In the genomic region with DNA sequence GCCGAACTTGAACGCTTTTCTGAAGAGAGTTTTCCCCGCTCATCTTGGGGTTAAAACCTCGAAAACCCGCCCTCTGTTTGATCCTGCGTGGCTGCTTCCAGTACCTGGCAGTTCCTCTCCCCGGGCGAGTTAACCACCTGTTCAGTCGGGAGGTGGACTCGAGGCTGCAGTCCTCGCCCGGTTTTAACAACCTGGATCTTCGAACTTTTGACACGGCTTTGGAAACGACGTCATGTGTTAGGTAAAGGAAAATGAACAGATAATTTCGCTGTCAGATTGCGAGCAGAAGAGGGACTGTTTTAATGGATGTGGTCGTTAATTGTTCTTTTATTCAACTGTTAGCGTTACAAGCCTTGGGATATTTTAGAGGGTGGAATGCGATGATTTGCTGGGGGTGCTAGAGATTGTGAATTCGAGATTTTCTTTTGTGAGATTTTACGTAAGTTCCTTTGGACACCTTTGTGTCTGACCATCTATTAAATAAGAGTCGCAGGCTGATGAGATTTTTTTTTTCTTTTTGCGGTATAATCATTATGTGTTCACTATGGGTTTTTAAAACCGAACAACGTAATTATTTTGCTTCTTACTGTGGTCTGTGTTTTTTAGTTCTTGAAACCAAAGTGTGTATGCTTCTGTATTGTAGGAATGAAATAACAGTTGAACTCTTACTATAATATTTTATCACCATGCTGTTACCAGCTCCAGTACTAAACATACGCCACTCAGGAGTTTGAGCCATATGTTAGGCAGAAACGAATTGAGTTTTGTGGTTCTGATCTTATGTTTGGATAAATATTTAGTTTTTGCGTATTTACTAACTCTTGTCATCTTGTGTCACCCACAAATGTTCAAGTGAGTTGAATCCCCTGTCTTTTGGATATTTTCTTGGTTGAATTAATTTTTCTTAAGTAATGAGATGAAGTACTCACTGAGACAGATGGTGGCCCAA, we compare ENCODE assay signal across 8 cellular contexts. TPM values are rescaled to one million over a fixed set of nuclear protein-coding genes. Genes with fewer than 3 reads are reported as not detected.
A peak's percentile ranks its signal among the peaks of the same experiment; 100 is the strongest.
DNase-seq lines count a peak whose midpoint lies in the region; ATAC-seq, FAIRE-seq and TF ChIP-seq lines count a peak whose summit lies in the region.

No MANE protein-coding gene starts in this region.

- H3K79me2 ChIP-seq in Loucy (ENCODE audit: insufficient read depth, low read length) = peaks cover 54% of the 10 kb centered on the region

- H3K4me3 Mint-ChIP-seq in activated naive CD8-positive, alpha-beta T cell treated with anti-CD3 and anti-CD28 coated beads for 36 hours = peak overlapping the region; percentile 98

- H3K4me1 ChIP-seq in Loucy (ENCODE audit: insufficient read depth, low read length, poor library complexity, severe bottlenecking) = peaks cover 52% of the 10 kb centered on the region
- peaks cover 0 to 28% of the 10 kb centered on the region in 2 donors for H3K4me1 ChIP-seq in right atrium auricular region
- H3K4me1 ChIP-seq in rectal smooth muscle tissue (ENCODE audit: control insufficient read depth, insufficient read depth, low read length) = peaks cover 12% of the 10 kb centered on the region

- no peak for TF ChIP-seq CTCF in D721Med (IDR thresholded peaks at IDR 0.05; ENCODE audit: insufficient read depth, missing control alignments)
- TF ChIP-seq CTCF in Loucy (conservative IDR thresholded peaks at IDR 0.05; ENCODE audit: low read length) = no peak
- no peak for TF ChIP-seq CTCF in right atrium auricular region (IDR thresholded peaks at IDR 0.05)

- peaks cover 46% of the 10 kb centered on the region for H3K36me3 Mint-ChIP-seq in activated naive CD8-positive, alpha-beta T cell treated with anti-CD3 and anti-CD28 coated beads for 36 hours

- H3K4me1 Mint-ChIP-seq in activated naive CD8-positive, alpha-beta T cell treated with anti-CD3 and anti-CD28 coated beads for 36 hours = peaks cover 43% of the 10 kb centered on the region

- H3K4me2 ChIP-seq in Loucy (ENCODE audit: low read depth, low read length, poor library complexity, severe bottlenecking) = peak overlapping the region; percentile 92

- DNase-seq in D721Med (ENCODE audit: insufficient read length, low spot score) (no peak), right atrium auricular region (ENCODE audit: low spot score) (peak; percentile 60), COLO668 (lab: John Stamatoyannopoulos, UW; ENCODE audit: unreplicated experiment) (no peak)
- DNase-seq in activated naive CD8-positive, alpha-beta T cell treated with anti-CD3 and anti-CD28 coated beads for 36 hours = no peak

- H4K20me1 ChIP-seq in Loucy (ENCODE audit: insufficient read depth, low read length, poor library complexity, severe bottlenecking) = peaks cover 43% of the 10 kb centered on the region

- H3K27ac ChIP-seq in right atrium auricular region = peak overlapping the region; percentile 98 to 100
- H3K27ac ChIP-seq in rectal smooth muscle tissue (ENCODE audit: low read depth, low read length) = peak overlapping the region; percentile 99

- H3K36me3 ChIP-seq in Loucy (ENCODE audit: insufficient read depth, low read length) = no peaks in the 10 kb centered on the region
- H3K36me3 ChIP-seq in right atrium auricular region = no peaks in the 10 kb centered on the region
- H3K36me3 ChIP-seq in rectal smooth muscle tissue (ENCODE audit: control insufficient read depth, insufficient read depth, low read length) = no peaks in the 10 kb centered on the region

- peak overlapping the region; percentile 89 for H3K4me3 ChIP-seq in Loucy (ENCODE audit: low read length, poor library complexity, severe bottlenecking)
- H3K4me3 ChIP-seq in right atrium auricular region = peak overlapping the region; percentile 76 to 81
- H3K4me3 ChIP-seq in rectal smooth muscle tissue (ENCODE audit: low read length) = peak overlapping the region; percentile 85

- peak overlapping the region; percentile 68; the same call in 1 of the 2 replicates for H2AFZ ChIP-seq in Loucy (ENCODE audit: low read length)

- H3K9ac ChIP-seq in Loucy (ENCODE audit: low read depth, low read length, poor library complexity, severe bottlenecking) (peak overlapping the region; percentile 89), rectal smooth muscle tissue (ENCODE audit: low read length) (peak overlapping the region; percentile 89)

- H3K9me2 ChIP-seq in Loucy (replicated peaks; ENCODE audit: low read depth, low read length) = no peaks in the 10 kb centered on the region

- FAIRE-seq in D721Med (lab: Jason Lieb, UNC) = peak; percentile 61

- H3K27me3 ChIP-seq in Loucy (ENCODE audit: insufficient read depth, low read length, poor library complexity, severe bottlenecking) (no peaks in the 10 kb centered on the region), right atrium auricular region (no peaks in the 10 kb centered on the region), rectal smooth muscle tissue (ENCODE audit: control insufficient read depth, insufficient read depth, low read length) (no peaks in the 10 kb centered on the region)

- ATAC-seq in GM19455 (IDR thresholded peaks at IDR 0.05; ENCODE audit: unreplicated experiment) (peak; percentile 5), HG02763 (IDR thresholded peaks at IDR 0.05; ENCODE audit: unreplicated experiment) (no peak)

- H3K27me3 Mint-ChIP-seq in activated naive CD8-positive, alpha-beta T cell treated with anti-CD3 and anti-CD28 coated beads for 36 hours = no peaks in the 10 kb centered on the region

- peaks cover 23% of the 10 kb centered on the region for H3K9me3 Mint-ChIP-seq in activated naive CD8-positive, alpha-beta T cell treated with anti-CD3 and anti-CD28 coated beads for 36 hours

- H3K9me3 ChIP-seq in Loucy (ENCODE audit: insufficient read depth, low read depth, low read length) = peaks cover 5% of the 10 kb centered on the region; the same call in 1 of the 2 replicates
- H3K9me3 ChIP-seq in right atrium auricular region = peaks cover 0 to 4% of the 10 kb centered on the region in 2 donors

- no peaks in the 10 kb centered on the region for H3F3A ChIP-seq in Loucy (ENCODE audit: low read depth)

- peak overlapping the region; percentile 98 for H3K27ac Mint-ChIP-seq in activated naive CD8-positive, alpha-beta T cell treated with anti-CD3 and anti-CD28 coated beads for 36 hours

RNA-seq across cellular contexts. Expression of gene FNDC3A, which starts 1.2 kb away (rescaled TPM):
- total RNA-seq in activated naive CD8-positive, alpha-beta T cell treated with anti-CD3 and anti-CD28 coated beads for 36 hours = 10 to 100 TPM; 23.1 to 24.1 TPM
- 10 to 100 TPM; 22.7 to 29.4 TPM for total RNA-seq in right atrium auricular region
